In genomic region chr21:36964398-36964797, GRCh38 we compare ENCODE assay signal across 2 cellular contexts.
A peak's percentile ranks its signal among the peaks of the same experiment; 100 is the strongest.
TF ChIP-seq lines count a peak whose summit lies in the region.

No MANE protein-coding gene starts in this region.

TF ChIP-seq in A549, 52 proteins besides CTCF, POLR2A, EP300 and RAD21:
- TF ChIP-seq RCOR1 (IDR thresholded peaks at IDR 0.05; ENCODE audit: low read depth, low read length) (no peak), TFCP2L1 (CRISPR knock-in tag; IDR thresholded peaks at IDR 0.05) (no peak), MYC (IDR thresholded peaks at IDR 0.05; ENCODE audit: borderline replicate concordance, low read length) (no peak), RFX5 (IDR thresholded peaks at IDR 0.05) (no peak), ZNF302 (CRISPR knock-in tag; IDR thresholded peaks at IDR 0.05) (no peak), CBX8 (IDR thresholded peaks at IDR 0.05) (no peak), CEBPB (IDR thresholded peaks at IDR 0.05) (no peak), ZC3H11A (IDR thresholded peaks at IDR 0.05) (no peak), NR3C1 (IDR thresholded peaks at IDR 0.05) (no peak), BHLHE40 (IDR thresholded peaks at IDR 0.05; ENCODE audit: low read depth, low read length) (no peak), ELK1 (IDR thresholded peaks at IDR 0.05; ENCODE audit: low read depth, low read length) (no peak), CHD4 (IDR thresholded peaks at IDR 0.05; ENCODE audit: borderline replicate concordance) (no peak)

TF ChIP-seq in K562, 482 proteins besides CTCF, POLR2A, EP300 and RAD21 (continues in another document):
- TF ChIP-seq MAFF (IDR thresholded peaks at IDR 0.05; ENCODE audit: low read length), result peak; percentile 87
- peak; percentile 86 for TF ChIP-seq PKNOX1 (IDR thresholded peaks at IDR 0.05)
- no peak for TF ChIP-seq NR3C1 (CRISPR knock-in tag; IDR thresholded peaks at IDR 0.05)
- no peak for TF ChIP-seq ATF1 (CRISPR knock-in tag; IDR thresholded peaks at IDR 0.05)
- no peak for TF ChIP-seq ATF1 (tag; IDR thresholded peaks at IDR 0.05)
- TF ChIP-seq NFIC (IDR thresholded peaks at IDR 0.05), result no peak
- no peak for TF ChIP-seq ZMIZ1 (IDR thresholded peaks at IDR 0.05; ENCODE audit: low read depth in 2 of 2, low read length in 2 of 2)
- no peak for TF ChIP-seq KDM2B (CRISPR knock-in tag; IDR thresholded peaks at IDR 0.05)
- no peak for TF ChIP-seq PRPF4 (IDR thresholded peaks at IDR 0.05; ENCODE audit: insufficient read depth, low read depth, low read length, poor library complexity, severe bottlenecking)
- no peak for TF ChIP-seq NR4A1 (CRISPR knock-in tag; IDR thresholded peaks at IDR 0.05)
- TF ChIP-seq NR4A1 (tag; IDR thresholded peaks at IDR 0.05), result no peak; the same call in 1 of the 2 replicates
- no peak for TF ChIP-seq ZNF395 (CRISPR knock-in tag; IDR thresholded peaks at IDR 0.05)
- TF ChIP-seq ETS2 (tag; IDR thresholded peaks at IDR 0.05; ENCODE audit: borderline replicate concordance, poor library complexity, severe bottlenecking), result no peak
- no peak for TF ChIP-seq BRF1 (IDR thresholded peaks at IDR 0.05; ENCODE audit: borderline replicate concordance, extremely low read depth, insufficient read length)
- TF ChIP-seq PTBP1 (IDR thresholded peaks at IDR 0.05; ENCODE audit: low read depth, low read length), result no peak
- no peak for TF ChIP-seq CLOCK (CRISPR knock-in tag; IDR thresholded peaks at IDR 0.05; ENCODE audit: borderline replicate concordance)
- TF ChIP-seq TFAM (CRISPR knock-in tag; conservative IDR thresholded peaks at IDR 0.05), result no peak
- no peak for TF ChIP-seq RB1 (IDR thresholded peaks at IDR 0.05; ENCODE audit: low read depth)
- peak; percentile 41 for TF ChIP-seq MYC (IDR thresholded peaks at IDR 0.05; ENCODE audit: low read depth, low read length)
- no peak for TF ChIP-seq MYC (CRISPR knock-in tag; IDR thresholded peaks at IDR 0.05; ENCODE audit: borderline replicate concordance, low read depth)
- TF ChIP-seq L3MBTL2 (IDR thresholded peaks at IDR 0.05), result no peak
- TF ChIP-seq ZFP1 (CRISPR knock-in tag; IDR thresholded peaks at IDR 0.05), result no peak
- TF ChIP-seq TBP (optimal IDR thresholded peaks at IDR 0.05; ENCODE audit: low read depth, low read length), result no peak
- peak; percentile 64 for TF ChIP-seq MEIS2 (IDR thresholded peaks at IDR 0.05; ENCODE audit: partially characterized antibody)
- no peak for TF ChIP-seq ZBTB17 (CRISPR knock-in tag; IDR thresholded peaks at IDR 0.05)
- TF ChIP-seq POLR2H (tag; IDR thresholded peaks at IDR 0.05; ENCODE audit: low read depth), result no peak; the same call in none of the 2 replicates
- TF ChIP-seq RBM22 (IDR thresholded peaks at IDR 0.05; ENCODE audit: low read depth, low read length, poor library complexity, severe bottlenecking), result no peak
- TF ChIP-seq PCBP2 (IDR thresholded peaks at IDR 0.05; ENCODE audit: low read depth, low read length, poor library complexity, severe bottlenecking), result no peak
- TF ChIP-seq ZNF57 (CRISPR knock-in tag; IDR thresholded peaks at IDR 0.05), result no peak
- no peak for TF ChIP-seq SNAPC5 (CRISPR knock-in tag; IDR thresholded peaks at IDR 0.05)
- no peak for TF ChIP-seq HOMEZ (CRISPR knock-in tag; IDR thresholded peaks at IDR 0.05)
- TF ChIP-seq MAFG (tag; conservative IDR thresholded peaks at IDR 0.05), result peak; percentile 95
- TF ChIP-seq CBX1 (IDR thresholded peaks at IDR 0.05; ENCODE audit: low read depth), result no peak
- no peak for TF ChIP-seq EZH2 (IDR thresholded peaks at IDR 0.05; ENCODE audit: borderline replicate concordance, low read depth, low read length)
- TF ChIP-seq CREM (IDR thresholded peaks at IDR 0.05; ENCODE audit: low read depth), result peak; percentile 71
- TF ChIP-seq POLR2G (IDR thresholded peaks at IDR 0.05; ENCODE audit: low read depth, low read length), result no peak
- TF ChIP-seq ELK3 (CRISPR knock-in tag; IDR thresholded peaks at IDR 0.05), result no peak
- no peak for TF ChIP-seq FOXP4 (CRISPR knock-in tag; IDR thresholded peaks at IDR 0.05; ENCODE audit: borderline replicate concordance)
- TF ChIP-seq GTF2F1 (IDR thresholded peaks at IDR 0.05; ENCODE audit: low read depth, low read length), result no peak
- TF ChIP-seq FOXA1 (IDR thresholded peaks at IDR 0.05; ENCODE audit: borderline replicate concordance), result no peak
- no peak for TF ChIP-seq ARID4B (CRISPR knock-in tag; IDR thresholded peaks at IDR 0.05)
- no peak for TF ChIP-seq SNIP1 (IDR thresholded peaks at IDR 0.05; ENCODE audit: low read depth)
- no peak for TF ChIP-seq MTA3 (IDR thresholded peaks at IDR 0.05; ENCODE audit: borderline replicate concordance)
- TF ChIP-seq NFATC3 (IDR thresholded peaks at IDR 0.05), result no peak
- TF ChIP-seq FOSL1 (tag; conservative IDR thresholded peaks at IDR 0.05), result 0 out of 2 replicates have a peak, but pooled peaks have one; percentile 20
- TF ChIP-seq ZNF316 (IDR thresholded peaks at IDR 0.05), result peak; percentile 97
- no peak for TF ChIP-seq ZNF75A (CRISPR knock-in tag; IDR thresholded peaks at IDR 0.05)
- TF ChIP-seq ARID2 (IDR thresholded peaks at IDR 0.05), result no peak
- TF ChIP-seq ZNF431 (CRISPR knock-in tag; IDR thresholded peaks at IDR 0.05), result no peak
